19 cellular contexts compared by ENCODE assay signal in genomic region chr9:106828082-106828481, GRCh38.
"Had no signal": no experiment of that assay in that cellular context is flagged by ENCODE, and none has a peak within 500 bp of the region (broad histone marks: within the 10 kb centered on the region; RNA-seq: fewer than 3 reads in every experiment).

No MANE protein-coding gene starts in this region.

- H3K9ac ChIP-seq: parathyroid adenoma had no signal

- H3K4me3 ChIP-seq: dorsolateral prefrontal cortex, lung, right atrium auricular region, stomach, thyroid gland had no signal

- H3K9me3 ChIP-seq: neutrophil, stomach, thyroid gland had no signal

- H3K36me3 ChIP-seq: neutrophil, right atrium auricular region, stomach, thyroid gland had no signal

- H2AFZ ChIP-seq: parathyroid adenoma had no signal

- H3K79me2 ChIP-seq: parathyroid adenoma had no signal

- H3K27ac ChIP-seq: dorsolateral prefrontal cortex, neutrophil, parathyroid adenoma, right atrium auricular region, stomach, thyroid gland had no signal

- H3K4me1 ChIP-seq: parathyroid adenoma had no signal

- ATAC-seq: left cardiac atrium; left ventricle myocardium superior; natural killer cell treated with Interleukin-12 subunit alpha and Interleukin-12 subunit beta and Interleukin-15 and Interleukin-18, amount 100 ng/mL, for 72 hours; sciatic nerve; stimulated activated effector memory CD8-positive, alpha-beta T cell treated with anti-CD3 and anti-CD28 coated beads, Interleukin-12 subunit alpha, Interleukin-12 subunit beta, amount 100 ng/mL, for 72 hours had no signal

- DNase-seq: cerebellar nuclear complex; cortex of kidney; dorsolateral prefrontal cortex; effector CD4-positive, alpha-beta T cell; left cardiac atrium; left ventricle myocardium superior; naive B cell; stimulated activated CD4-positive, alpha-beta T cell treated with anti-CD3 and anti-CD28 coated beads, Interleukin-2, amount 100 ng/mL, for 24 hours; stimulated activated CD4-positive, alpha-beta T cell treated with anti-CD3 and anti-CD28 coated beads, Interleukin-4, amount 100 ng/mL, for 24 hours; stimulated activated naive CD4-positive, alpha-beta T cell treated with Interleukin-2 at 50 U/mL for 16 hours; stomach; thyroid gland had no signal

- H3K27me3 ChIP-seq: dorsolateral prefrontal cortex, neutrophil, right atrium auricular region, stomach, thyroid gland had no signal
